In the genomic region with DNA sequence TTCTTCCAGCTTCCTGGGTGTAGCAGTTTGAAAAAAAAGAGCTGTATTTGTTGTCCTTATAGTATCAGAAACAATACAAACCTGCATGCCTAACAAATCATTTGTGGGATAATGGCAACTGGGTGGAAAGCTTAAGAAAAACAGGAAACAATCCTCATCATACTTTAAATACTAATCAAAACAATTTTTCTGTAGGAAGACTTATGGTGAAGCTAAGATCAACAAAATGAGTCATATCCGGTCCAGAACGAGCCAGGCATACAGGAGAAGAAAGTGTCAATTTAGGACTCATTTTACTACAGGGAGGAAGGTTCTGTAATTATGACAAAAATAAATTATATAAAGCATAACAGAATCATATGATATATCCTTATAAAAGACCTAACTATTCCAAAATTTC, we compare ENCODE assay signal across 13 cellular contexts.
DNase-seq lines count a peak whose midpoint lies in the region; ATAC-seq and TF ChIP-seq lines count a peak whose summit lies in the region.
"Had no signal": no experiment of that assay in that cellular context is flagged by ENCODE, and none has a peak within 500 bp of the region (broad histone marks: within the 10 kb centered on the region; RNA-seq: fewer than 3 reads in every experiment).

No MANE protein-coding gene starts in this region.

- H3K9me3 ChIP-seq in thyroid gland: no peaks in the 10 kb centered on the region
- no peaks in the 10 kb centered on the region for H3K9me3 ChIP-seq in naive thymus-derived CD4-positive, alpha-beta T cell (ENCODE audit: control insufficient read depth in 2 of 3, low read length in 3 of 3)
- H3K9me3 ChIP-seq: right atrium auricular region had no signal

- H3K27ac ChIP-seq in thyroid gland: no peak overlapping the region
- no peak overlapping the region for H3K27ac ChIP-seq in naive thymus-derived CD4-positive, alpha-beta T cell (ENCODE audit: low read depth, low read length)
- H3K27ac ChIP-seq: right atrium auricular region had no signal

- H3K4me1 ChIP-seq in thyroid gland: peaks cover 0 to 4% of the 10 kb centered on the region in 2 donors
- H3K4me1 ChIP-seq in naive thymus-derived CD4-positive, alpha-beta T cell (ENCODE audit: control insufficient read depth in 2 of 2, insufficient read depth in 2 of 2, low read length in 2 of 2): no peaks in the 10 kb centered on the region
- H3K4me1 ChIP-seq: right atrium auricular region had no signal

- peaks cover 0 to 5% (median 0%) of the 10 kb centered on the region in 7 donors for H3K4me1 Mint-ChIP-seq in naive thymus-derived CD4-positive, alpha-beta T cell
- H3K4me1 Mint-ChIP-seq: CD4-positive, alpha-beta memory T cell had no signal

- ATAC-seq in GM18867 (IDR thresholded peaks at IDR 0.05; ENCODE audit: unreplicated experiment): peak; percentile 41
- ATAC-seq in naive thymus-derived CD4-positive, alpha-beta T cell: no peak
- ATAC-seq: K562 had no signal

- POLR2A ChIA-PET in naive thymus-derived CD4-positive, alpha-beta T cell (lab: Charles Lee): no interaction called here

- CTCF ChIA-PET in naive thymus-derived CD4-positive, alpha-beta T cell (lab: Charles Lee): no interaction called here

- H3K9me3 Mint-ChIP-seq in naive thymus-derived CD4-positive, alpha-beta T cell: peaks cover 0 to 6% (median 0%) of the 10 kb centered on the region in 11 donors

- TF ChIP-seq CTCF in cardiac fibroblast (IDR thresholded peaks at IDR 0.05; ENCODE audit: low read depth, low read length) (no peak), thyroid gland (IDR thresholded peaks at IDR 0.05) (no peak)

- H3K4me3 ChIP-seq in cardiac fibroblast (replicated peaks in 1 of 2; ENCODE audit: low read depth in 2 of 2, low read length in 2 of 2) (no peak overlapping the region), thyroid gland (replicated peaks in 1 of 3) (no peak overlapping the region)
- H3K4me3 ChIP-seq in naive thymus-derived CD4-positive, alpha-beta T cell (ENCODE audit: low read length): no peak overlapping the region
- H3K4me3 ChIP-seq: K562, right atrium auricular region had no signal

- no peaks in the 10 kb centered on the region for H3K27me3 ChIP-seq in thyroid gland
- no peaks in the 10 kb centered on the region for H3K27me3 ChIP-seq in naive thymus-derived CD4-positive, alpha-beta T cell (ENCODE audit: control insufficient read depth in 2 of 2, insufficient read depth in 2 of 2, low read length in 2 of 2)
- H3K27me3 ChIP-seq: right atrium auricular region had no signal

- H3K27ac Mint-ChIP-seq in naive thymus-derived CD4-positive, alpha-beta T cell: no peak overlapping the region
- H3K27ac Mint-ChIP-seq: CD4-positive, alpha-beta memory T cell had no signal

- H3K36me3 Mint-ChIP-seq in naive thymus-derived CD4-positive, alpha-beta T cell: no peaks in the 10 kb centered on the region
- H3K36me3 Mint-ChIP-seq: CD4-positive, alpha-beta memory T cell had no signal

- H3K27me3 Mint-ChIP-seq in naive thymus-derived CD4-positive, alpha-beta T cell: no peaks in the 10 kb centered on the region
- H3K27me3 Mint-ChIP-seq: CD4-positive, alpha-beta memory T cell had no signal

- WGBS in thyroid gland, 2 donors: 44 to 46% methylated on average over 2 of the region's 2 CpGs

- no peak overlapping the region for H3K4me3 Mint-ChIP-seq in naive thymus-derived CD4-positive, alpha-beta T cell
- H3K4me3 Mint-ChIP-seq: CD4-positive, alpha-beta memory T cell had no signal

- intact Hi-C loops in thyroid gland (cut with DNase I): no loop called here
- intact Hi-C loops in naive thymus-derived CD4-positive, alpha-beta T cell (cut with micrococcal nuclease): no loop called here

- TF ChIP-seq POLR2A in thyroid gland (IDR thresholded peaks at IDR 0.05): no peak

- H3K36me3 ChIP-seq in thyroid gland: no peaks in the 10 kb centered on the region
- H3K36me3 ChIP-seq in naive thymus-derived CD4-positive, alpha-beta T cell (ENCODE audit: control insufficient read depth in 2 of 3, insufficient read depth in 3 of 3, low read length in 3 of 3): no peaks in the 10 kb centered on the region
- H3K36me3 ChIP-seq: right atrium auricular region had no signal

- DNase-seq in NCI-H1417 treated with DMSO at 0.1 percent for 48 hours (lab: John Stamatoyannopoulos, UW) (peak; percentile 39), cardiac fibroblast (ENCODE audit: low read depth in 2 of 2) (peak; percentile 40 to 84), renal cortical epithelial cell (ENCODE audit: low read depth) (peak; percentile 52), midbrain (lab: John Stamatoyannopoulos, UW) (no peak), DMS114 treated with DMSO at 0.1 percent for 48 hours (lab: John Stamatoyannopoulos, UW; ENCODE audit: unreplicated experiment) (no peak), thyroid gland (no peak)
- DNase-seq in naive thymus-derived CD4-positive, alpha-beta T cell: no peak
- DNase-seq: activated CD4-positive, alpha-beta T cell treated with anti-CD3 and anti-CD28 coated beads, Interleukin-2, amount 50 U/mL, for 48 hours; activated effector memory CD4-positive, alpha-beta T cell treated with anti-CD3 and anti-CD28 coated beads, Interleukin-2, amount 50 U/mL, for 16 hours; CD4-positive, alpha-beta memory T cell had no signal

Comparison
In these comparisons a context has a peak if more than half of its experiments do, and no peak if none do; other contexts are left out.
1. DNase-seq: peak in NCI-H1417 treated with DMSO at 0.1 percent for 48 hours (single experiment), cardiac fibroblast (2 of 2) and renal cortical epithelial cell (single experiment); none in midbrain (single experiment), DMS114 treated with DMSO at 0.1 percent for 48 hours (single experiment), thyroid gland (0 of 2) and naive thymus-derived CD4-positive, alpha-beta T cell (0 of 9).